12 cellular contexts compared by ENCODE assay signal in the genomic region with DNA sequence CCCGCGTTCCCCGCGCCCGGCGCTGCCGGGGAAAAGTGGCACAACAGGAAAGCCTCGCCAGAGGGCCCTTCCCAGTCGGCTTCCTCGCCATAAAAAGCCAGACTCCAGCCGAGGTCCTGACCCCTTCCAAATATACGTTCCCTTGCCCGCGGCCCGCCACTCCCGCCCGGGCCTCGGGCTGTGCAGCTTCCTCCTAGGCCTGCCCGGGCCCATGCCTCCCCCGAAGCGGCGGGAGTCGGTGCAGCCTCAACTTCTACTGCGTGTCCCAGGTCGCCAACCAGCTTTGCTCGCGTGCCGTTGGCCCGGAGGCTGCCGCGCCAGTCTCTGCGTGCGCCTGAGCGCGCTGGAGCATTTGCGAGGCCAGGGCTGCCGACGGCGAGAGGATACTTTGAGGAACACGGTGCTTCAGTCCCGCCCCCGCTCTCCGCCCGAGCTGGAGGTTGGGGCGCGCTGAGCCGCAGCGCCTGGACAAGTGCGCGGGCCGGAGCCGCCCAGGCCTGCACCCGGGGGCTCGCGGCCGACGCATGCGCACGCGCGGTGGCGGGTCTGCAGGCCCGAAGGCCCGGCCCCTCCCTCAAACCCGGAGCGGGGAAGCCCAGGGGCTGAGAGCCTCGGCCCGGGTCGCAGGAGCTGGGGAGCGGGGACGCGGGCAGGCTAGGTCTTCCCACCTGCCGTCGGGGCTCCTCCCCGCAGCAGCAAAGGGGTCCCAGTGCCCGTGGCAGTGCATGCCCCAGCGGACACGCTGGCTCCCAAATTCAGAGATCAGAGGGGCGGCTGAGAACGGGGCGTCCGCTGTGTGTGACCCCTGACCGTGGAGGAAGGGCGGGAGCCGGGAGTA. TPM values are rescaled to one million over a fixed set of nuclear protein-coding genes. Genes with fewer than 3 reads are reported as not detected.
A peak's percentile ranks its signal among the peaks of the same experiment; 100 is the strongest.
DNase-seq lines count a peak whose midpoint lies in the region; ATAC-seq and TF ChIP-seq lines count a peak whose summit lies in the region.
"Had no signal": no experiment of that assay in that cellular context is flagged by ENCODE, and none has a peak within 500 bp of the region (broad histone marks: within the 10 kb centered on the region; RNA-seq: fewer than 3 reads in every experiment).

No MANE protein-coding gene starts in this region.

- H3K4me3 Mint-ChIP-seq in CD14-positive monocyte (peak overlapping the region; percentile 62 to 84), T-helper 17 cell (peak overlapping the region; percentile 39)
- H3K4me3 Mint-ChIP-seq: activated CD4-positive, alpha-beta memory T cell treated with anti-CD3 and anti-CD28 coated beads for 36 hours; CD4-positive, CD25-positive, alpha-beta regulatory T cell had no signal

- H2AFZ ChIP-seq in hepatocyte (peak overlapping the region; percentile 31), parathyroid adenoma (peak overlapping the region; percentile 42)

- H3K27ac Mint-ChIP-seq in CD14-positive monocyte (no peak overlapping the region), T-helper 17 cell (no peak overlapping the region)
- H3K27ac Mint-ChIP-seq: activated CD4-positive, alpha-beta memory T cell treated with anti-CD3 and anti-CD28 coated beads for 36 hours; CD4-positive, CD25-positive, alpha-beta regulatory T cell had no signal

- intact Hi-C loops in CD14-positive monocyte (cut with micrococcal nuclease): loop anchor here in 1 of 2 donors (10.0 kb wide), 1 partner anchor 625 kb away; the partner anchor contains the start of gene GMDS

- H3K4me1 ChIP-seq in hepatocyte (ENCODE audit: insufficient read depth): peaks cover 17% of the 10 kb centered on the region
- no peaks in the 10 kb centered on the region for H3K4me1 ChIP-seq in parathyroid adenoma

- peaks cover 100% of the 10 kb centered on the region for H3K27me3 ChIP-seq in hepatocyte
- H3K27me3 ChIP-seq in parathyroid adenoma (ENCODE audit: control insufficient read depth, insufficient read depth, low read length): peaks cover 4% of the 10 kb centered on the region

- H3K79me2 ChIP-seq in hepatocyte: no peaks in the 10 kb centered on the region
- no peaks in the 10 kb centered on the region for H3K79me2 ChIP-seq in parathyroid adenoma

- H3K9me3 Mint-ChIP-seq in CD14-positive monocyte: peaks cover 0 to 14% (median 2%) of the 10 kb centered on the region in 7 donors
- H3K9me3 Mint-ChIP-seq: activated CD4-positive, alpha-beta memory T cell treated with anti-CD3 and anti-CD28 coated beads for 36 hours had no signal

- TF ChIP-seq CTCF in CD14-positive monocyte (IDR thresholded peaks at IDR 0.05): no peak
- TF ChIP-seq CTCF in hepatocyte (IDR thresholded peaks at IDR 0.05; ENCODE audit: poor library complexity): no peak
- TF ChIP-seq CTCF in parathyroid adenoma (IDR thresholded peaks at IDR 0.05): no peak

- peaks cover 21 to 22% of the 10 kb centered on the region in 2 donors for H3K36me3 Mint-ChIP-seq in CD14-positive monocyte
- peaks cover 8% of the 10 kb centered on the region for H3K36me3 Mint-ChIP-seq in T-helper 17 cell (ENCODE audit: low read depth)

- peaks cover 81 to 98% (median 89%) of the 10 kb centered on the region in 3 donors for H3K27me3 Mint-ChIP-seq in CD14-positive monocyte (ENCODE audit: low read depth in 3 of 3)
- peaks cover 47% of the 10 kb centered on the region for H3K27me3 Mint-ChIP-seq in T-helper 17 cell

- WGBS in hepatocyte (ENCODE audit: low lambda C conversion rate, missing lambda C conversion rate): 4% methylated on average over 73 of the region's 85 CpGs

- DNase-seq in CD14-positive monocyte (ENCODE audit: low spot score) (no peak), T-helper 17 cell (no peak), hepatocyte (ENCODE audit: low spot score) (no peak), T-helper 2 cell (no peak), NCI-H446 (lab: John Stamatoyannopoulos, UW) (no peak)
- DNase-seq: activated CD4-positive, alpha-beta memory T cell treated with anti-CD3 and anti-CD28 coated beads for 36 hours; CD4-positive, CD25-positive, alpha-beta regulatory T cell; effector CD8-positive, alpha-beta T cell; KG1 had no signal

- no peaks in the 10 kb centered on the region for H3K36me3 ChIP-seq in hepatocyte (replicated peaks; ENCODE audit: insufficient read depth, low read depth)
- no peaks in the 10 kb centered on the region for H3K36me3 ChIP-seq in parathyroid adenoma (ENCODE audit: control insufficient read depth, insufficient read depth, low read length)

- no peak overlapping the region for H3K9ac ChIP-seq in parathyroid adenoma

- H3K4me3 ChIP-seq in hepatocyte: no peak overlapping the region
- H3K4me3 ChIP-seq in parathyroid adenoma (ENCODE audit: low read depth, low read length): no peak overlapping the region

- H3K27ac ChIP-seq in hepatocyte (no peak overlapping the region), parathyroid adenoma (no peak overlapping the region)

- no peaks in the 10 kb centered on the region for H4K20me1 ChIP-seq in hepatocyte (ENCODE audit: insufficient read depth, poor library complexity, severe bottlenecking)

- H3K4me1 Mint-ChIP-seq in CD14-positive monocyte (peaks cover 10% of the 10 kb centered on the region), T-helper 17 cell (peaks cover 7% of the 10 kb centered on the region)

- H3K4me2 ChIP-seq in hepatocyte (peak overlapping the region; percentile 75), parathyroid adenoma (ENCODE audit: low read length) (peak overlapping the region; percentile 21)

- ATAC-seq in T-helper 17 cell: peak; percentile 14
- no peak for ATAC-seq in HG03521 (IDR thresholded peaks at IDR 0.05; ENCODE audit: unreplicated experiment)
- ATAC-seq in HG02840 (IDR thresholded peaks at IDR 0.05; ENCODE audit: low FRiP score, unreplicated experiment): no peak

- H3K9me2 ChIP-seq in hepatocyte (replicated peaks; ENCODE audit: insufficient read depth): no peaks in the 10 kb centered on the region

- H3K9me3 ChIP-seq in T-helper 17 cell (ENCODE audit: control insufficient read depth, low read length, poor library complexity, severe bottlenecking): no peaks in the 10 kb centered on the region
- no peaks in the 10 kb centered on the region for H3K9me3 ChIP-seq in hepatocyte (ENCODE audit: low read depth)
- H3K9me3 ChIP-seq in parathyroid adenoma (ENCODE audit: control insufficient read depth, low read length): no peaks in the 10 kb centered on the region

RNA-seq across cellular contexts. Expression of gene FOXC1, which starts 10.2 kb away (rescaled TPM):
- polyA plus RNA-seq in CD14-positive monocyte (not detected), hepatocyte (0.60 and 1.1 TPM in 2 replicates)
- total RNA-seq in T-helper 17 cell (under 1 TPM in 1 of 2 donors, not detected in 1; 0.21 TPM), hepatocyte (1.1 and 1.2 TPM in 2 replicates)
- total RNA-seq: CD4-positive, CD25-positive, alpha-beta regulatory T cell had no signal
- polyA plus RNA-seq: CD4-positive, CD25-positive, alpha-beta regulatory T cell had no signal
